11 cellular contexts compared by ENCODE assay signal in genomic region chr9:127154003-127154389, GRCh38. TPM values are rescaled to one million over a fixed set of nuclear protein-coding genes. Genes with fewer than 3 reads are reported as not detected.
A peak's percentile ranks its signal among the peaks of the same experiment; 100 is the strongest.
DNase-seq lines count a peak whose midpoint lies in the region; ATAC-seq and TF ChIP-seq lines count a peak whose summit lies in the region.
"Had no signal": no experiment of that assay in that cellular context is flagged by ENCODE, and none has a peak within 500 bp of the region (broad histone marks: within the 10 kb centered on the region; RNA-seq: fewer than 3 reads in every experiment).

No MANE protein-coding gene starts in this region.

- no peak overlapping the region for H3K27ac ChIP-seq in colonic mucosa
- H3K27ac ChIP-seq in neuronal stem cell (replicated peaks; ENCODE audit: low read length), result no peak overlapping the region
- peak overlapping the region; percentile 79 for H3K27ac ChIP-seq in vagina
- H3K27ac ChIP-seq: brain microvascular endothelial cell, pancreas had no signal

- no peak overlapping the region for H2AFZ ChIP-seq in neuronal stem cell (ENCODE audit: low read length)

- no peak overlapping the region for H2BK12ac ChIP-seq in neuronal stem cell (ENCODE audit: low read length)

- no peak overlapping the region for H2BK15ac ChIP-seq in neuronal stem cell (ENCODE audit: low read length)

- H3K4me3 ChIP-seq in colonic mucosa (no peak overlapping the region), neuronal stem cell (ENCODE audit: low read length in 2 of 2) (no peak overlapping the region), vagina (no peak overlapping the region)
- H3K4me3 ChIP-seq: pancreas had no signal

- no peaks in the 10 kb centered on the region for H3K36me3 Mint-ChIP-seq in activated naive CD4-positive, alpha-beta T cell treated with anti-CD3 and anti-CD28 coated beads, Interleukin-2, amount 50 U/mL, for 72 hours

- peak overlapping the region; percentile 39 for H3K14ac ChIP-seq in neuronal stem cell (ENCODE audit: low read length)

- TF ChIP-seq POLR2A in vagina (IDR thresholded peaks at IDR 0.05), result no peak

- peak overlapping the region; percentile 11 for H3K18ac ChIP-seq in neuronal stem cell (ENCODE audit: low read length)

- WGBS in neuronal stem cell (ENCODE audit: extremely low coverage in 2 of 2, insufficient read length in 2 of 2, insufficient replicate concordance in 1 of 2), 2 donors, result no CpG with 5 or more reads among the region's 5 CpGs

- no peak overlapping the region for H4K91ac ChIP-seq in neuronal stem cell (ENCODE audit: low read depth, low read length, poor library complexity)

- no peak overlapping the region for H3K4me2 ChIP-seq in neuronal stem cell (ENCODE audit: insufficient read depth, low read length, poor library complexity, severe bottlenecking)

- H2BK5ac ChIP-seq in neuronal stem cell (ENCODE audit: low read length), result no peak overlapping the region

- H3K4me1 ChIP-seq in colonic mucosa (no peaks in the 10 kb centered on the region), neuronal stem cell (ENCODE audit: control insufficient read depth in 2 of 2, insufficient read depth in 1 of 2, low read depth in 1 of 2, low read length in 2 of 2) (peaks cover 1% of the 10 kb centered on the region in 2 donors), vagina (peaks cover 19% of the 10 kb centered on the region)
- H3K4me1 ChIP-seq: pancreas had no signal

- H3K79me1 ChIP-seq in neuronal stem cell (ENCODE audit: low read depth, low read length), result no peaks in the 10 kb centered on the region

- intact Hi-C loops in colonic mucosa (cut with DNase I), result no loop called here
- intact Hi-C loops in vagina (cut with DNase I), result no loop called here

- peak in 1 of 2 donors; percentile 14 for ATAC-seq in activated naive CD4-positive, alpha-beta T cell treated with anti-CD3 and anti-CD28 coated beads, Interleukin-2, amount 50 U/mL, for 72 hours
- ATAC-seq in HG03039 (IDR thresholded peaks at IDR 0.05; ENCODE audit: unreplicated experiment) (no peak), HG03025 (IDR thresholded peaks at IDR 0.05; ENCODE audit: low FRiP score, unreplicated experiment) (no peak)

- peak overlapping the region; percentile 20 for H3K23ac ChIP-seq in neuronal stem cell (ENCODE audit: low read depth, low read length, poor library complexity)

- H3K9me3 ChIP-seq in colonic mucosa, result no peaks in the 10 kb centered on the region
- H3K9me3 ChIP-seq in neuronal stem cell (replicated peaks in 1 of 2; ENCODE audit: control insufficient read depth in 2 of 2, insufficient read depth in 1 of 2, low read depth in 1 of 2, low read length in 2 of 2), result no peaks in the 10 kb centered on the region
- H3K9me3 ChIP-seq in vagina, result no peaks in the 10 kb centered on the region
- H3K9me3 ChIP-seq: pancreas had no signal

- peak overlapping the region; percentile 17 for H2AK5ac ChIP-seq in neuronal stem cell (ENCODE audit: low read depth, low read length)

- H3K27me3 ChIP-seq in colonic mucosa (no peaks in the 10 kb centered on the region), neuronal stem cell (ENCODE audit: control insufficient read depth in 3 of 3, insufficient read depth in 3 of 3, low read depth in 1 of 3, low read length in 3 of 3) (no peaks in the 10 kb centered on the region), vagina (no peaks in the 10 kb centered on the region)
- H3K27me3 ChIP-seq: brain microvascular endothelial cell, pancreas had no signal

- peak; percentile 29 to 43 for DNase-seq in activated naive CD4-positive, alpha-beta T cell treated with anti-CD3 and anti-CD28 coated beads, Interleukin-2, amount 50 U/mL, for 72 hours (ENCODE audit: low spot score in 2 of 2)
- no peak for DNase-seq in activated naive CD4-positive, alpha-beta T cell treated with Interleukin-2 at 50 U/mL for 16 hours
- DNase-seq in colonic mucosa (peak; percentile 12), neuronal stem cell (ENCODE audit: low spot score) (no peak), vagina (ENCODE audit: extremely low spot score in 2 of 2) (peak in 1 of 2 donors; percentile 86), NCI-H2107 (lab: John Stamatoyannopoulos, UW) (no peak)
- DNase-seq: brain microvascular endothelial cell, SW 1271 had no signal

- no peak overlapping the region for H3K9ac ChIP-seq in colonic mucosa (ENCODE audit: low read depth in 2 of 2, low read length in 2 of 2)
- H3K9ac ChIP-seq in neuronal stem cell (ENCODE audit: low read depth, low read length, poor library complexity), result no peak overlapping the region

- H3K9me3 Mint-ChIP-seq in activated naive CD4-positive, alpha-beta T cell treated with anti-CD3 and anti-CD28 coated beads, Interleukin-2, amount 50 U/mL, for 72 hours, result no peaks in the 10 kb centered on the region

- H3K4ac ChIP-seq in neuronal stem cell (ENCODE audit: low read length), result no peak overlapping the region

- TF ChIP-seq CTCF in colonic mucosa (IDR thresholded peaks at IDR 0.05), result no peak
- no peak for TF ChIP-seq CTCF in vagina (IDR thresholded peaks at IDR 0.05)

- no peak overlapping the region for H2BK120ac ChIP-seq in neuronal stem cell (ENCODE audit: low read depth, low read length)

- H3K27ac Mint-ChIP-seq in activated naive CD4-positive, alpha-beta T cell treated with anti-CD3 and anti-CD28 coated beads, Interleukin-2, amount 50 U/mL, for 72 hours, result no peak overlapping the region

- H3K36me3 ChIP-seq in colonic mucosa (no peaks in the 10 kb centered on the region), neuronal stem cell (replicated peaks in 1 of 2; ENCODE audit: control insufficient read depth in 2 of 2, insufficient read depth in 2 of 2, low read length in 2 of 2) (no peaks in the 10 kb centered on the region), vagina (no peaks in the 10 kb centered on the region)
- H3K36me3 ChIP-seq: brain microvascular endothelial cell, pancreas had no signal

- no peak overlapping the region for H4K8ac ChIP-seq in neuronal stem cell (ENCODE audit: low read depth, low read length)

RNA-seq across cellular contexts. Expression of gene ANGPTL2, which starts 31.6 kb away (rescaled TPM):
- not detected for total RNA-seq in activated naive CD4-positive, alpha-beta T cell treated with anti-CD3 and anti-CD28 coated beads, Interleukin-2, amount 50 U/mL, for 72 hours
- total RNA-seq in colonic mucosa, result 10 to 100 TPM in 1 of 2 donors, 1 to 10 TPM in 1; 2.7 to 15.1 TPM
- polyA plus RNA-seq in neuronal stem cell (2013, experiment 1 of 2), result 13.6 TPM
- polyA plus RNA-seq in neuronal stem cell (2013, experiment 2 of 2), result 14.2 TPM
- 65.8 TPM for total RNA-seq in vagina

Comparison
In these comparisons a context has a peak if more than half of its experiments do, and no peak if none do; other contexts are left out.
1. DNase-seq: peak in activated naive CD4-positive, alpha-beta T cell treated with anti-CD3 and anti-CD28 coated beads, Interleukin-2, amount 50 U/mL, for 72 hours (2 of 2) and colonic mucosa (single experiment); none in activated naive CD4-positive, alpha-beta T cell treated with Interleukin-2 at 50 U/mL for 16 hours (single experiment), neuronal stem cell (single experiment) and NCI-H2107 (single experiment).